ENCODE assay signal across 1 cellular context in the genomic region with DNA sequence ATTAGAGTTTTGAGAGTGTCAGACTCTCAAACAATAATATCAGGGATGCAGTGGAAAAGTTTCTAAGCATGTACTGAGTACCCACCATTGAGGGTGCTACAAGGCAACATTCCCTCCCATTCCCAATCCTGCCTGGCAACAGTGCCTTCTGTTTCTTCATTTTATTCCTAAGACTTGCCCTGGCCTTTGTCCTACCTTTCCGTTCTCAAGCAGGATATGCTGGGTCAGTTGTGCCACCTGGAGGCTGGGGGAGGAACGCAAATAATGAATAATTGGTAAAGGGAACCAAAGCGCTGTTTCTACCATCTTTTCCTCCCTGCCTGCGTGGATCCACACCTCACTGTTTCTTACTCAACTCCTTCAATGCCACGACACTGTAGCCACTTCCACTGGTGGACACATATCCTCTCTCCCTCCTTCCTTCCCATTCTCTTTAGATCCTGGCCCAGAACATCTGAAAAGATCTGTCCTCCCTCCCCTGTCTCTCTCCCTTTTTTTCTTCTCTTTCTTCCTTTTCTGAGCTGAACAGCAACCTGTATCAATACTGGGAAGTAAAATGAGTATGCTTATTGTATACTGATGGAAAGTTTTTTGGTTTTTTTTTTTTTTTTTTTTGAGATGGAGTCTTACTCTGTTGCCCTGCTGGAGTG.
TF ChIP-seq lines count a peak whose summit lies in the region.

No MANE protein-coding gene starts in this region.

TF ChIP-seq in HepG2, 621 proteins besides CTCF, POLR2A, EP300 and RAD21 (continued from another document and continues in another):
- TF ChIP-seq, protein P1, sequence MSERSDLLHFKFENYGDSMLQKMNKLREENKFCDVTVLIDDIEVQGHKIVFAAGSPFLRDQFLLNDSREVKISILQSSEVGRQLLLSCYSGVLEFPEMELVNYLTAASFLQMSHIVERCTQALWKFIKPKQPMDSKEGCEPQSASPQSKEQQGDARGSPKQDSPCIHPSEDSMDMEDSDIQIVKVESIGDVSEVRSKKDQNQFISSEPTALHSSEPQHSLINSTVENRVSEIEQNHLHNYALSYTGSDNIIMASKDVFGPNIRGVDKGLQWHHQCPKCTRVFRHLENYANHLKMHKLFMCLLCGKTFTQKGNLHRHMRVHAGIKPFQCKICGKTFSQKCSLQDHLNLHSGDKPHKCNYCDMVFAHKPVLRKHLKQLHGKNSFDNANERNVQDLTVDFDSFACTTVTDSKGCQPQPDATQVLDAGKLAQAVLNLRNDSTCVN (CRISPR knock-in tag; IDR thresholded peaks at IDR 0.05; ENCODE audit: borderline replicate concordance) = no peak
- TF ChIP-seq ETV6 (CRISPR knock-in tag; conservative IDR thresholded peaks at IDR 0.05) (no peak), SETDB1 (CRISPR knock-in tag; IDR thresholded peaks at IDR 0.05; ENCODE audit: borderline replicate concordance) (no peak), ZNF670 (CRISPR knock-in tag; IDR thresholded peaks at IDR 0.05; ENCODE audit: borderline replicate concordance) (no peak), ZBTB7A (CRISPR knock-in tag; IDR thresholded peaks at IDR 0.05) (no peak), HOXA9 (CRISPR knock-in tag; IDR thresholded peaks at IDR 0.05; ENCODE audit: borderline replicate concordance) (no peak), SMC3 (IDR thresholded peaks at IDR 0.05; ENCODE audit: low read length) (peak; percentile 97), RXRB (CRISPR knock-in tag; IDR thresholded peaks at IDR 0.05; ENCODE audit: borderline replicate concordance) (peak; percentile 70), GATAD2A (CRISPR knock-in tag; IDR thresholded peaks at IDR 0.05) (0 out of 2 replicates have a peak, but pooled peaks have one; percentile 28), FOXC1 (CRISPR knock-in tag; IDR thresholded peaks at IDR 0.05; ENCODE audit: borderline replicate concordance) (no peak), SNAI1 (CRISPR knock-in tag; IDR thresholded peaks at IDR 0.05; ENCODE audit: borderline replicate concordance) (no peak), ZNF451 (CRISPR knock-in tag; IDR thresholded peaks at IDR 0.05) (no peak), MIXL1 (CRISPR knock-in tag; IDR thresholded peaks at IDR 0.05) (peak; percentile 71), SMARCE1 (IDR thresholded peaks at IDR 0.05; ENCODE audit: borderline replicate concordance) (no peak), ESRRA (CRISPR knock-in tag; IDR thresholded peaks at IDR 0.05; ENCODE audit: low read depth) (no peak), KDM5B (CRISPR knock-in tag; IDR thresholded peaks at IDR 0.05; ENCODE audit: borderline replicate concordance) (no peak), ZFY (CRISPR knock-in tag; IDR thresholded peaks at IDR 0.05) (no peak), ZNF552 (CRISPR knock-in tag; IDR thresholded peaks at IDR 0.05; ENCODE audit: borderline replicate concordance) (no peak), TOE1 (CRISPR knock-in tag; IDR thresholded peaks at IDR 0.05) (no peak), ZKSCAN5 (CRISPR knock-in tag; IDR thresholded peaks at IDR 0.05) (no peak), TOPORS (CRISPR knock-in tag; IDR thresholded peaks at IDR 0.05) (no peak), ETV5 (CRISPR knock-in tag; IDR thresholded peaks at IDR 0.05; ENCODE audit: borderline replicate concordance) (peak; percentile 35; the same call in 1 of the 2 replicates)
- TF ChIP-seq, protein P2, sequence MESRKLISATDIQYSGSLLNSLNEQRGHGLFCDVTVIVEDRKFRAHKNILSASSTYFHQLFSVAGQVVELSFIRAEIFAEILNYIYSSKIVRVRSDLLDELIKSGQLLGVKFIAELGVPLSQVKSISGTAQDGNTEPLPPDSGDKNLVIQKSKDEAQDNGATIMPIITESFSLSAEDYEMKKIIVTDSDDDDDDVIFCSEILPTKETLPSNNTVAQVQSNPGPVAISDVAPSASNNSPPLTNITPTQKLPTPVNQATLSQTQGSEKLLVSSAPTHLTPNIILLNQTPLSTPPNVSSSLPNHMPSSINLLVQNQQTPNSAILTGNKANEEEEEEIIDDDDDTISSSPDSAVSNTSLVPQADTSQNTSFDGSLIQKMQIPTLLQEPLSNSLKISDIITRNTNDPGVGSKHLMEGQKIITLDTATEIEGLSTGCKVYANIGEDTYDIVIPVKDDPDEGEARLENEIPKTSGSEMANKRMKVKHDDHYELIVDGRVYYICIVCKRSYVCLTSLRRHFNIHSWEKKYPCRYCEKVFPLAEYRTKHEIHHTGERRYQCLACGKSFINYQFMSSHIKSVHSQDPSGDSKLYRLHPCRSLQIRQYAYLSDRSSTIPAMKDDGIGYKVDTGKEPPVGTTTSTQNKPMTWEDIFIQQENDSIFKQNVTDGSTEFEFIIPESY (CRISPR knock-in tag; IDR thresholded peaks at IDR 0.05) = no peak
- TF ChIP-seq, protein P3, sequence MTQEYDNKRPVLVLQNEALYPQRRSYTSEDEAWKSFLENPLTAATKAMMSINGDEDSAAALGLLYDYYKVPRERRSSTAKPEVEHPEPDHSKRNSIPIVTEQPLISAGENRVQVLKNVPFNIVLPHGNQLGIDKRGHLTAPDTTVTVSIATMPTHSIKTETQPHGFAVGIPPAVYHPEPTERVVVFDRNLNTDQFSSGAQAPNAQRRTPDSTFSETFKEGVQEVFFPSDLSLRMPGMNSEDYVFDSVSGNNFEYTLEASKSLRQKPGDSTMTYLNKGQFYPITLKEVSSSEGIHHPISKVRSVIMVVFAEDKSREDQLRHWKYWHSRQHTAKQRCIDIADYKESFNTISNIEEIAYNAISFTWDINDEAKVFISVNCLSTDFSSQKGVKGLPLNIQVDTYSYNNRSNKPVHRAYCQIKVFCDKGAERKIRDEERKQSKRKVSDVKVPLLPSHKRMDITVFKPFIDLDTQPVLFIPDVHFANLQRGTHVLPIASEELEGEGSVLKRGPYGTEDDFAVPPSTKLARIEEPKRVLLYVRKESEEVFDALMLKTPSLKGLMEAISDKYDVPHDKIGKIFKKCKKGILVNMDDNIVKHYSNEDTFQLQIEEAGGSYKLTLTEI (CRISPR knock-in tag; conservative IDR thresholded peaks at IDR 0.05) = no peak
- TF ChIP-seq, protein P4, sequence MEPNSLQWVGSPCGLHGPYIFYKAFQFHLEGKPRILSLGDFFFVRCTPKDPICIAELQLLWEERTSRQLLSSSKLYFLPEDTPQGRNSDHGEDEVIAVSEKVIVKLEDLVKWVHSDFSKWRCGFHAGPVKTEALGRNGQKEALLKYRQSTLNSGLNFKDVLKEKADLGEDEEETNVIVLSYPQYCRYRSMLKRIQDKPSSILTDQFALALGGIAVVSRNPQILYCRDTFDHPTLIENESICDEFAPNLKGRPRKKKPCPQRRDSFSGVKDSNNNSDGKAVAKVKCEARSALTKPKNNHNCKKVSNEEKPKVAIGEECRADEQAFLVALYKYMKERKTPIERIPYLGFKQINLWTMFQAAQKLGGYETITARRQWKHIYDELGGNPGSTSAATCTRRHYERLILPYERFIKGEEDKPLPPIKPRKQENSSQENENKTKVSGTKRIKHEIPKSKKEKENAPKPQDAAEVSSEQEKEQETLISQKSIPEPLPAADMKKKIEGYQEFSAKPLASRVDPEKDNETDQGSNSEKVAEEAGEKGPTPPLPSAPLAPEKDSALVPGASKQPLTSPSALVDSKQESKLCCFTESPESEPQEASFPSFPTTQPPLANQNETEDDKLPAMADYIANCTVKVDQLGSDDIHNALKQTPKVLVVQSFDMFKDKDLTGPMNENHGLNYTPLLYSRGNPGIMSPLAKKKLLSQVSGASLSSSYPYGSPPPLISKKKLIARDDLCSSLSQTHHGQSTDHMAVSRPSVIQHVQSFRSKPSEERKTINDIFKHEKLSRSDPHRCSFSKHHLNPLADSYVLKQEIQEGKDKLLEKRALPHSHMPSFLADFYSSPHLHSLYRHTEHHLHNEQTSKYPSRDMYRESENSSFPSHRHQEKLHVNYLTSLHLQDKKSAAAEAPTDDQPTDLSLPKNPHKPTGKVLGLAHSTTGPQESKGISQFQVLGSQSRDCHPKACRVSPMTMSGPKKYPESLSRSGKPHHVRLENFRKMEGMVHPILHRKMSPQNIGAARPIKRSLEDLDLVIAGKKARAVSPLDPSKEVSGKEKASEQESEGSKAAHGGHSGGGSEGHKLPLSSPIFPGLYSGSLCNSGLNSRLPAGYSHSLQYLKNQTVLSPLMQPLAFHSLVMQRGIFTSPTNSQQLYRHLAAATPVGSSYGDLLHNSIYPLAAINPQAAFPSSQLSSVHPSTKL (CRISPR knock-in tag; IDR thresholded peaks at IDR 0.05) = 0 out of 2 replicates have a peak, but pooled peaks have one; percentile 21
- TF ChIP-seq, protein P5, sequence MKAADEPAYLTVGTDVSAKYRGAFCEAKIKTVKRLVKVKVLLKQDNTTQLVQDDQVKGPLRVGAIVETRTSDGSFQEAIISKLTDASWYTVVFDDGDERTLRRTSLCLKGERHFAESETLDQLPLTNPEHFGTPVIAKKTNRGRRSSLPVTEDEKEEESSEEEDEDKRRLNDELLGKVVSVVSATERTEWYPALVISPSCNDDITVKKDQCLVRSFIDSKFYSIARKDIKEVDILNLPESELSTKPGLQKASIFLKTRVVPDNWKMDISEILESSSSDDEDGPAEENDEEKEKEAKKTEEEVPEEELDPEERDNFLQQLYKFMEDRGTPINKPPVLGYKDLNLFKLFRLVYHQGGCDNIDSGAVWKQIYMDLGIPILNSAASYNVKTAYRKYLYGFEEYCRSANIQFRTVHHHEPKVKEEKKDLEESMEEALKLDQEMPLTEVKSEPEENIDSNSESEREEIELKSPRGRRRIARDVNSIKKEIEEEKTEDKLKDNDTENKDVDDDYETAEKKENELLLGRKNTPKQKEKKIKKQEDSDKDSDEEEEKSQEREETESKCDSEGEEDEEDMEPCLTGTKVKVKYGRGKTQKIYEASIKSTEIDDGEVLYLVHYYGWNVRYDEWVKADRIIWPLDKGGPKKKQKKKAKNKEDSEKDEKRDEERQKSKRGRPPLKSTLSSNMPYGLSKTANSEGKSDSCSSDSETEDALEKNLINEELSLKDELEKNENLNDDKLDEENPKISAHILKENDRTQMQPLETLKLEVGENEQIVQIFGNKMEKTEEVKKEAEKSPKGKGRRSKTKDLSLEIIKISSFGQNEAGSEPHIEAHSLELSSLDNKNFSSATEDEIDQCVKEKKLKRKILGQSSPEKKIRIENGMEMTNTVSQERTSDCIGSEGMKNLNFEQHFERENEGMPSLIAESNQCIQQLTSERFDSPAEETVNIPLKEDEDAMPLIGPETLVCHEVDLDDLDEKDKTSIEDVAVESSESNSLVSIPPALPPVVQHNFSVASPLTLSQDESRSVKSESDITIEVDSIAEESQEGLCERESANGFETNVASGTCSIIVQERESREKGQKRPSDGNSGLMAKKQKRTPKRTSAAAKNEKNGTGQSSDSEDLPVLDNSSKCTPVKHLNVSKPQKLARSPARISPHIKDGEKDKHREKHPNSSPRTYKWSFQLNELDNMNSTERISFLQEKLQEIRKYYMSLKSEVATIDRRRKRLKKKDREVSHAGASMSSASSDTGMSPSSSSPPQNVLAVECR (CRISPR knock-in tag; IDR thresholded peaks at IDR 0.05; ENCODE audit: borderline replicate concordance) = no peak
- TF ChIP-seq, protein P6, sequence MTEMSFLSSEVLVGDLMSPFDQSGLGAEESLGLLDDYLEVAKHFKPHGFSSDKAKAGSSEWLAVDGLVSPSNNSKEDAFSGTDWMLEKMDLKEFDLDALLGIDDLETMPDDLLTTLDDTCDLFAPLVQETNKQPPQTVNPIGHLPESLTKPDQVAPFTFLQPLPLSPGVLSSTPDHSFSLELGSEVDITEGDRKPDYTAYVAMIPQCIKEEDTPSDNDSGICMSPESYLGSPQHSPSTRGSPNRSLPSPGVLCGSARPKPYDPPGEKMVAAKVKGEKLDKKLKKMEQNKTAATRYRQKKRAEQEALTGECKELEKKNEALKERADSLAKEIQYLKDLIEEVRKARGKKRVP (CRISPR knock-in tag; IDR thresholded peaks at IDR 0.05) = no peak
- TF ChIP-seq, protein P7, sequence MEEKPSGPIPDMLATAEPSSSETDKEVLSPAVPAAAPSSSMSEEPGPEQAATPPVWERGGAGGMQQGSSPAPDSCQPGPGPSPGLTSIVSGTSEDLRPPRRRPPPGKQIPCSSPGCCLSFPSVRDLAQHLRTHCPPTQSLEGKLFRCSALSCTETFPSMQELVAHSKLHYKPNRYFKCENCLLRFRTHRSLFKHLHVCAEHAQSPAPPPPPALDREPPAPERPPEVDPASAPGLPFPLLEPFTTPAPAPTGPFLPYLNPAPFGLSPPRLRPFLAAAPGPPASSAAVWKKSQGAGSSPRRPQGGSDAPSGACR (CRISPR knock-in tag; IDR thresholded peaks at IDR 0.05) = no peak
- TF ChIP-seq, protein P8, sequence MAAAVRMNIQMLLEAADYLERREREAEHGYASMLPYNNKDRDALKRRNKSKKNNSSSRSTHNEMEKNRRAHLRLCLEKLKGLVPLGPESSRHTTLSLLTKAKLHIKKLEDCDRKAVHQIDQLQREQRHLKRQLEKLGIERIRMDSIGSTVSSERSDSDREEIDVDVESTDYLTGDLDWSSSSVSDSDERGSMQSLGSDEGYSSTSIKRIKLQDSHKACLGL (CRISPR knock-in tag; IDR thresholded peaks at IDR 0.05) = no peak
- TF ChIP-seq, protein P9, sequence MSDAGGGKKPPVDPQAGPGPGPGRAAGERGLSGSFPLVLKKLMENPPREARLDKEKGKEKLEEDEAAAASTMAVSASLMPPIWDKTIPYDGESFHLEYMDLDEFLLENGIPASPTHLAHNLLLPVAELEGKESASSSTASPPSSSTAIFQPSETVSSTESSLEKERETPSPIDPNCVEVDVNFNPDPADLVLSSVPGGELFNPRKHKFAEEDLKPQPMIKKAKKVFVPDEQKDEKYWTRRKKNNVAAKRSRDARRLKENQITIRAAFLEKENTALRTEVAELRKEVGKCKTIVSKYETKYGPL (CRISPR knock-in tag; IDR thresholded peaks at IDR 0.05) = no peak
- TF ChIP-seq, protein P10, sequence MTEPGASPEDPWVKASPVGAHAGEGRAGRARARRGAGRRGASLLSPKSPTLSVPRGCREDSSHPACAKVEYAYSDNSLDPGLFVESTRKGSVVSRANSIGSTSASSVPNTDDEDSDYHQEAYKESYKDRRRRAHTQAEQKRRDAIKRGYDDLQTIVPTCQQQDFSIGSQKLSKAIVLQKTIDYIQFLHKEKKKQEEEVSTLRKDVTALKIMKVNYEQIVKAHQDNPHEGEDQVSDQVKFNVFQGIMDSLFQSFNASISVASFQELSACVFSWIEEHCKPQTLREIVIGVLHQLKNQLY (CRISPR knock-in tag; IDR thresholded peaks at IDR 0.05) = no peak
